In genomic region chr17:66791337-66791736, GRCh38 we compare ENCODE assay signal across 11 cellular contexts. TPM values are rescaled to one million over a fixed set of nuclear protein-coding genes. Genes with fewer than 3 reads are reported as not detected.
DNase-seq lines count a peak whose midpoint lies in the region; ATAC-seq and TF ChIP-seq lines count a peak whose summit lies in the region.
"Had no signal": no experiment of that assay in that cellular context is flagged by ENCODE, and none has a peak within 500 bp of the region (broad histone marks: within the 10 kb centered on the region; RNA-seq: fewer than 3 reads in every experiment).

No MANE protein-coding gene starts in this region.

- H3K27me3 ChIP-seq in thoracic aorta (replicated peaks; ENCODE audit: insufficient read depth) = no peaks in the 10 kb centered on the region

- H3K27me3 Mint-ChIP-seq in activated T-cell treated with anti-CD3 and anti-CD28 coated beads, Interleukin-2, amount 50 U/mL, for 72 hours (ENCODE audit: low read depth) = no peaks in the 10 kb centered on the region
- H3K27me3 Mint-ChIP-seq in activated T-cell treated with anti-CD3 and anti-CD28 coated beads, Interleukin-2, amount 50 U/mL, for 4 hours (ENCODE audit: low read depth) = no peaks in the 10 kb centered on the region

- peaks cover 6 to 35% of the 10 kb centered on the region in 2 donors for H3K36me3 Mint-ChIP-seq in activated T-cell treated with anti-CD3 and anti-CD28 coated beads, Interleukin-2, amount 50 U/mL, for 72 hours (ENCODE audit: insufficient read depth in 2 of 2)
- H3K36me3 Mint-ChIP-seq in activated T-cell treated with anti-CD3 and anti-CD28 coated beads, Interleukin-2, amount 50 U/mL, for 4 hours (ENCODE audit: insufficient read depth) = peaks cover 54% of the 10 kb centered on the region

- peak overlapping the region; percentile 8 to 46 for H3K27ac ChIP-seq in thoracic aorta

- H3K4me3 ChIP-seq in thoracic aorta = peak overlapping the region; percentile 53

- no peak for TF ChIP-seq CTCF in thoracic aorta (IDR thresholded peaks at IDR 0.05)

- no peak overlapping the region for H3K4me3 Mint-ChIP-seq in activated T-cell treated with anti-CD3 and anti-CD28 coated beads, Interleukin-2, amount 50 U/mL, for 72 hours
- H3K4me3 Mint-ChIP-seq in activated T-cell treated with anti-CD3 and anti-CD28 coated beads, Interleukin-2, amount 50 U/mL, for 4 hours = no peak overlapping the region

- no peaks in the 10 kb centered on the region for H3K9me3 Mint-ChIP-seq in activated T-cell treated with anti-CD3 and anti-CD28 coated beads, Interleukin-2, amount 50 U/mL, for 72 hours
- no peaks in the 10 kb centered on the region for H3K9me3 Mint-ChIP-seq in activated T-cell treated with anti-CD3 and anti-CD28 coated beads, Interleukin-2, amount 50 U/mL, for 4 hours

- no peaks in the 10 kb centered on the region for H3K9me3 ChIP-seq in thoracic aorta

- peak overlapping the region; percentile 74 for H3K27ac Mint-ChIP-seq in activated T-cell treated with anti-CD3 and anti-CD28 coated beads, Interleukin-2, amount 50 U/mL, for 72 hours

- no peaks in the 10 kb centered on the region for H3K4me1 Mint-ChIP-seq in activated T-cell treated with anti-CD3 and anti-CD28 coated beads, Interleukin-2, amount 50 U/mL, for 72 hours (ENCODE audit: low read depth)
- H3K4me1 Mint-ChIP-seq in activated T-cell treated with anti-CD3 and anti-CD28 coated beads, Interleukin-2, amount 50 U/mL, for 4 hours (ENCODE audit: low read depth) = peaks cover 6% of the 10 kb centered on the region

- peaks cover 17 to 28% of the 10 kb centered on the region in 2 donors for H3K4me1 ChIP-seq in thoracic aorta (ENCODE audit: control insufficient read depth in 1 of 2, low read depth in 2 of 2)

- no peak for DNase-seq in activated T-cell treated with anti-CD3 and anti-CD28 coated beads, Interleukin-2, amount 50 U/mL, for 72 hours
- DNase-seq in activated T-cell treated with anti-CD3 and anti-CD28 coated beads, Interleukin-2, amount 50 U/mL, for 4 hours = no peak
- DNase-seq in SKM-1 (lab: John Stamatoyannopoulos, UW; ENCODE audit: unreplicated experiment) = peak; percentile 52
- DNase-seq in globus pallidus (ENCODE audit: low spot score) = peak; percentile 62
- DNase-seq in thoracic aorta (ENCODE audit: low spot score) = no peak
- DNase-seq in AG08396 (ENCODE audit: low spot score) = no peak
- DNase-seq in activated CD4-positive, alpha-beta T cell treated with anti-CD3 and anti-CD28 coated beads, Interleukin-2, amount 50 U/mL, for 48 hours = no peak
- DNase-seq in islet precursor cell = no peak
- DNase-seq: NCI-H345 had no signal

- no peaks in the 10 kb centered on the region for H3K36me3 ChIP-seq in thoracic aorta

- no peak for ATAC-seq in activated T-cell treated with anti-CD3 and anti-CD28 coated beads, Interleukin-2, amount 50 U/mL, for 72 hours (replicated peaks in 1 of 2)
- no peak for ATAC-seq in activated T-cell treated with anti-CD3 and anti-CD28 coated beads, Interleukin-2, amount 50 U/mL, for 4 hours
- no peak for ATAC-seq in thoracic aorta (ENCODE audit: insufficient number of reproducible peaks, low FRiP score, low read depth)

RNA-seq across cellular contexts. Expression of gene CACNG5, which starts 43.6 kb away (rescaled TPM):
- total RNA-seq in activated T-cell treated with anti-CD3 and anti-CD28 coated beads, Interleukin-2, amount 50 U/mL, for 72 hours = not detected
- not detected for total RNA-seq in activated T-cell treated with anti-CD3 and anti-CD28 coated beads, Interleukin-2, amount 50 U/mL, for 4 hours
- total RNA-seq in thoracic aorta = not detected
- total RNA-seq: astrocyte, urinary bladder had no signal

Comparison
In these comparisons a context has a peak if more than half of its experiments do, and no peak if none do; other contexts are left out.
1. DNase-seq: peak in SKM-1 (single experiment) and globus pallidus (single experiment); none in activated T-cell treated with anti-CD3 and anti-CD28 coated beads, Interleukin-2, amount 50 U/mL, for 72 hours (0 of 2), activated T-cell treated with anti-CD3 and anti-CD28 coated beads, Interleukin-2, amount 50 U/mL, for 4 hours (single experiment), thoracic aorta (single experiment), AG08396 (single experiment), activated CD4-positive, alpha-beta T cell treated with anti-CD3 and anti-CD28 coated beads, Interleukin-2, amount 50 U/mL, for 48 hours (0 of 2) and islet precursor cell (single experiment).